Comparison of ENCODE assay signal across 11 cellular contexts in the genomic region with DNA sequence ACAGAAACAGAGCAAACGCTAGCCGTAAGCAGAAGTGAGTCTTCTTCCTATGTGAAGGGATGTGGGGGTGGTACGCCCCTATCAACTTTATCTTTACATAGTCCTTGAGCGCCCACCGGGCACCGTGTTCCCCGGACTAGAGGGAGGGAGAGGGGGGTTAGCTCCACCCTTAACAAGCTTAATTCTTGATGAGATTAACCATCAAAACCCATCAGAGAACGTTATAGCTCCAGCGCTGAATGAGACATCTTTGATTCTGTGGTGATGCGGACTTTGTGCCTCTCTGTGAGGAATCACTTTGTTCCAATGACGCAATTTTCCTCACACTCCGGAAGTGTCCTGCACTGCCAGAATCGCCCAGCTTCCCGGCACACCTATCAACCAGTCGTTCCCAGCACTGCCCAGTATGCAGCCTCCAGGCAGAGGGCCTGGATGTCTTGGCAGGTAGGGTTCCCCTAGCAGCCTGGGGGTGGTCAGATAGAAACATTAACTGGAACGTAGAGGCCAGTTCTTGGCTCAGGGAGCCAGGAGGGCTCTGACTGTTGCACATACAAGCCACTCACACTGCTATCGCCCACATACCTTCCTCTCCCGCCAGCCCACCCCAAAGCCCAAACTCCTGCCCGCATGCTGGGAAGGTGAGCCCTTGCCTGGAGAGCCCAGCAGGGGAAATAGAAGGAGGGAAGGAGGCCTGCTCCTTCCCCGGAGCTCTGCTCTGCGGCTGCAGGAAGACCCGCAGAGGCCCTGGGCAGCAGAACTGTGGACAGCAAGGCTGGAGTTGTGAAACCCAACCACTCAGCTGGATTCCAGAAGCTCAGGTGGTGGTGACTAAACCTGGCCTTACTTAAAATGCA. TPM values are rescaled to one million over a fixed set of nuclear protein-coding genes. Genes with fewer than 3 reads are reported as not detected.
DNase-seq lines count a peak whose midpoint lies in the region; ATAC-seq, FAIRE-seq and TF ChIP-seq lines count a peak whose summit lies in the region.
"Had no signal": no experiment of that assay in that cellular context is flagged by ENCODE, and none has a peak within 500 bp of the region (broad histone marks: within the 10 kb centered on the region; RNA-seq: fewer than 3 reads in every experiment).

No MANE protein-coding gene starts in this region.

- H3K4me3 Mint-ChIP-seq in activated T-helper 1 cell treated with anti-CD3 and anti-CD28 coated beads, Interleukin-12 subunit alpha, Interleukin-12 subunit beta, Interleukin-2, Interleukin-4 antibody, amounts not matched to agents 30 ng/mL and 10 ng/mL and 1 ng/mL, durations not matched to agents 14 hours and 24 hours and 36 hours = peak overlapping the region; percentile 89

- no peaks in the 10 kb centered on the region for H3K9me3 Mint-ChIP-seq in activated T-helper 1 cell treated with anti-CD3 and anti-CD28 coated beads, Interleukin-12 subunit alpha, Interleukin-12 subunit beta, Interleukin-2, Interleukin-4 antibody, amounts not matched to agents 30 ng/mL and 10 ng/mL and 1 ng/mL, durations not matched to agents 14 hours and 24 hours and 36 hours

- H3K27me3 ChIP-seq in left ventricle myocardium inferior (ENCODE audit: low read depth) = no peaks in the 10 kb centered on the region
- H3K27me3 ChIP-seq in liver (ENCODE audit: control insufficient read depth in 4 of 4, insufficient read depth in 4 of 4, low read length in 3 of 4) = no peaks in the 10 kb centered on the region
- H3K27me3 ChIP-seq: right atrium auricular region had no signal

- H3K27me3 Mint-ChIP-seq in activated T-helper 1 cell treated with anti-CD3 and anti-CD28 coated beads, Interleukin-12 subunit alpha, Interleukin-12 subunit beta, Interleukin-2, Interleukin-4 antibody, amounts not matched to agents 30 ng/mL and 10 ng/mL and 1 ng/mL, durations not matched to agents 14 hours and 24 hours and 36 hours (ENCODE audit: insufficient read depth) = peaks cover 1% of the 10 kb centered on the region

- H3K27ac ChIP-seq in left ventricle myocardium inferior (replicated peaks) = no peak overlapping the region
- H3K27ac ChIP-seq in liver (ENCODE audit: low read depth in 1 of 2, low read length in 2 of 2) = peak overlapping the region; percentile 99

- H3K4me1 ChIP-seq in left ventricle myocardium inferior (peaks cover 57% of the 10 kb centered on the region), liver (ENCODE audit: control insufficient read depth in 4 of 4, insufficient read depth in 4 of 4, low read length in 3 of 4) (peaks cover 5 to 48% (median 30%) of the 10 kb centered on the region in 4 donors)

- peak overlapping the region; percentile 96 for H3K27ac Mint-ChIP-seq in activated T-helper 1 cell treated with anti-CD3 and anti-CD28 coated beads, Interleukin-12 subunit alpha, Interleukin-12 subunit beta, Interleukin-2, Interleukin-4 antibody, amounts not matched to agents 30 ng/mL and 10 ng/mL and 1 ng/mL, durations not matched to agents 14 hours and 24 hours and 36 hours

- 43% methylated on average over 22 of the region's 22 CpGs for WGBS in liver

- DNase-seq in left ventricle myocardium inferior (no peak), Right ventricle myocardium superior (no peak), RCC 7860 (ENCODE audit: low spot score) (no peak), KG1 (lab: John Stamatoyannopoulos, UW) (no peak), AG20443 (ENCODE audit: low spot score) (no peak)
- no peak for DNase-seq in activated T-helper 1 cell treated with anti-CD3 and anti-CD28 coated beads, Interleukin-12 subunit alpha, Interleukin-12 subunit beta, Interleukin-2, Interleukin-4 antibody, amounts not matched to agents 30 ng/mL and 10 ng/mL and 1 ng/mL, durations not matched to agents 14 hours and 24 hours and 36 hours (ENCODE audit: low spot score)
- DNase-seq: activated CD4-positive, alpha-beta T cell treated with anti-CD3 and anti-CD28 coated beads, Interleukin-2, amount 50 U/mL, for 4 hours; NCI-H345 had no signal

- peaks cover 27% of the 10 kb centered on the region for H3K4me1 Mint-ChIP-seq in activated T-helper 1 cell treated with anti-CD3 and anti-CD28 coated beads, Interleukin-12 subunit alpha, Interleukin-12 subunit beta, Interleukin-2, Interleukin-4 antibody, amounts not matched to agents 30 ng/mL and 10 ng/mL and 1 ng/mL, durations not matched to agents 14 hours and 24 hours and 36 hours (ENCODE audit: low read depth)

- H3K36me3 ChIP-seq in left ventricle myocardium inferior (no peaks in the 10 kb centered on the region), liver (ENCODE audit: control insufficient read depth in 4 of 4, insufficient read depth in 3 of 4, low read depth in 1 of 4, low read length in 3 of 4) (no peaks in the 10 kb centered on the region)

- no peak for ATAC-seq in Right ventricle myocardium superior (ENCODE audit: poor library complexity)
- ATAC-seq in HG03520 (IDR thresholded peaks at IDR 0.05; ENCODE audit: unreplicated experiment) = no peak

- H3K9me3 ChIP-seq in left ventricle myocardium inferior (replicated peaks) (no peaks in the 10 kb centered on the region), liver (ENCODE audit: control insufficient read depth in 4 of 4, low read length in 3 of 4) (no peaks in the 10 kb centered on the region)
- H3K9me3 ChIP-seq: right atrium auricular region had no signal

- TF ChIP-seq RAD21 in liver (IDR thresholded peaks at IDR 0.05) = peak in 1 of 2 donors; percentile 25

- TF ChIP-seq CTCF in left ventricle myocardium inferior (IDR thresholded peaks at IDR 0.05; ENCODE audit: borderline replicate concordance) = no peak
- TF ChIP-seq CTCF in liver (IDR thresholded peaks at IDR 0.05; ENCODE audit: low read depth, low read length, missing input control) = no peak

- H3K4me3 ChIP-seq in left ventricle myocardium inferior (peak overlapping the region; percentile 88), liver (ENCODE audit: low read depth in 1 of 3, low read length in 3 of 3) (peak overlapping the region; percentile 68 to 90 (median 81))

- intact Hi-C loops in left ventricle myocardium inferior (cut with micrococcal nuclease) (loop anchor here (10.0 kb wide), 1 partner anchor 215 kb away; no protein-coding TSS in a partner anchor), Right ventricle myocardium superior (cut with DNase I) (loop anchor here (5.0 kb wide), 1 partner anchor 217 kb away; no protein-coding TSS in a partner anchor)
- intact Hi-C loops in activated T-helper 1 cell treated with anti-CD3 and anti-CD28 coated beads, Interleukin-12 subunit alpha, Interleukin-12 subunit beta, Interleukin-2, Interleukin-4 antibody, amounts not matched to agents 30 ng/mL and 10 ng/mL and 1 ng/mL, durations not matched to agents 14 hours and 24 hours and 36 hours (cut with micrococcal nuclease) = loop anchor here (1.0 to 10.0 kb wide), 9 partner anchors 43 to 1448 kb away; a partner anchor contains a TSS

- peak overlapping the region; percentile 55 to 61 for H3K9ac ChIP-seq in liver (ENCODE audit: low read depth in 1 of 2, low read length in 2 of 2)

- H3K36me3 Mint-ChIP-seq in activated T-helper 1 cell treated with anti-CD3 and anti-CD28 coated beads, Interleukin-12 subunit alpha, Interleukin-12 subunit beta, Interleukin-2, Interleukin-4 antibody, amounts not matched to agents 30 ng/mL and 10 ng/mL and 1 ng/mL, durations not matched to agents 14 hours and 24 hours and 36 hours (ENCODE audit: low read depth) = peaks cover 5% of the 10 kb centered on the region

- FAIRE-seq in RCC 7860 (lab: Jason Lieb, UNC) = no peak

TF ChIP-seq in liver, 16 proteins besides CTCF, POLR2A, EP300 and RAD21 (continues in another document):
- TF ChIP-seq HNF4A (conservative IDR thresholded peaks at IDR 0.05) = peak; percentile 88 to 89
- TF ChIP-seq FOXA2 (IDR thresholded peaks at IDR 0.05) = no peak
- no peak for TF ChIP-seq NR2F2 (IDR thresholded peaks at IDR 0.05)
- TF ChIP-seq, protein P1, sequence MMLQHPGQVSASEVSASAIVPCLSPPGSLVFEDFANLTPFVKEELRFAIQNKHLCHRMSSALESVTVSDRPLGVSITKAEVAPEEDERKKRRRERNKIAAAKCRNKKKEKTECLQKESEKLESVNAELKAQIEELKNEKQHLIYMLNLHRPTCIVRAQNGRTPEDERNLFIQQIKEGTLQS (IDR thresholded peaks at IDR 0.05) = peak; percentile 96
- TF ChIP-seq, protein P2, sequence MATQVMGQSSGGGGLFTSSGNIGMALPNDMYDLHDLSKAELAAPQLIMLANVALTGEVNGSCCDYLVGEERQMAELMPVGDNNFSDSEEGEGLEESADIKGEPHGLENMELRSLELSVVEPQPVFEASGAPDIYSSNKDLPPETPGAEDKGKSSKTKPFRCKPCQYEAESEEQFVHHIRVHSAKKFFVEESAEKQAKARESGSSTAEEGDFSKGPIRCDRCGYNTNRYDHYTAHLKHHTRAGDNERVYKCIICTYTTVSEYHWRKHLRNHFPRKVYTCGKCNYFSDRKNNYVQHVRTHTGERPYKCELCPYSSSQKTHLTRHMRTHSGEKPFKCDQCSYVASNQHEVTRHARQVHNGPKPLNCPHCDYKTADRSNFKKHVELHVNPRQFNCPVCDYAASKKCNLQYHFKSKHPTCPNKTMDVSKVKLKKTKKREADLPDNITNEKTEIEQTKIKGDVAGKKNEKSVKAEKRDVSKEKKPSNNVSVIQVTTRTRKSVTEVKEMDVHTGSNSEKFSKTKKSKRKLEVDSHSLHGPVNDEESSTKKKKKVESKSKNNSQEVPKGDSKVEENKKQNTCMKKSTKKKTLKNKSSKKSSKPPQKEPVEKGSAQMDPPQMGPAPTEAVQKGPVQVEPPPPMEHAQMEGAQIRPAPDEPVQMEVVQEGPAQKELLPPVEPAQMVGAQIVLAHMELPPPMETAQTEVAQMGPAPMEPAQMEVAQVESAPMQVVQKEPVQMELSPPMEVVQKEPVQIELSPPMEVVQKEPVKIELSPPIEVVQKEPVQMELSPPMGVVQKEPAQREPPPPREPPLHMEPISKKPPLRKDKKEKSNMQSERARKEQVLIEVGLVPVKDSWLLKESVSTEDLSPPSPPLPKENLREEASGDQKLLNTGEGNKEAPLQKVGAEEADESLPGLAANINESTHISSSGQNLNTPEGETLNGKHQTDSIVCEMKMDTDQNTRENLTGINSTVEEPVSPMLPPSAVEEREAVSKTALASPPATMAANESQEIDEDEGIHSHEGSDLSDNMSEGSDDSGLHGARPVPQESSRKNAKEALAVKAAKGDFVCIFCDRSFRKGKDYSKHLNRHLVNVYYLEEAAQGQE (IDR thresholded peaks at IDR 0.05) = peak; percentile 86
- peak; percentile 84 for TF ChIP-seq SP1 (IDR thresholded peaks at IDR 0.05)
- peak; percentile 69 for TF ChIP-seq YY1 (IDR thresholded peaks at IDR 0.05)
- TF ChIP-seq, protein P3, sequence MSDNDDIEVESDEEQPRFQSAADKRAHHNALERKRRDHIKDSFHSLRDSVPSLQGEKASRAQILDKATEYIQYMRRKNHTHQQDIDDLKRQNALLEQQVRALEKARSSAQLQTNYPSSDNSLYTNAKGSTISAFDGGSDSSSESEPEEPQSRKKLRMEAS (IDR thresholded peaks at IDR 0.05) = peak; percentile 97
- TF ChIP-seq FOXA1 (IDR thresholded peaks at IDR 0.05) = no peak

RNA-seq across cellular contexts. Expression of a gene that starts 1.9 kb away (rescaled TPM):
- 41.7 TPM for total RNA-seq in left ventricle myocardium inferior
- 33.2 TPM for total RNA-seq in Right ventricle myocardium superior
- total RNA-seq in activated T-helper 1 cell treated with anti-CD3 and anti-CD28 coated beads, Interleukin-12 subunit alpha, Interleukin-12 subunit beta, Interleukin-2, Interleukin-4 antibody, amounts not matched to agents 30 ng/mL and 10 ng/mL and 1 ng/mL, durations not matched to agents 14 hours and 24 hours and 36 hours = 235 and 247 TPM in 2 replicates
- total RNA-seq in liver = 10 to 100 TPM; 45.3 to 75.8 TPM
- 10 to 100 TPM in 1 of 2 donors, 1 to 10 TPM in 1; 8.3 to 50.9 TPM for polyA plus RNA-seq in liver
